In the genomic region with DNA sequence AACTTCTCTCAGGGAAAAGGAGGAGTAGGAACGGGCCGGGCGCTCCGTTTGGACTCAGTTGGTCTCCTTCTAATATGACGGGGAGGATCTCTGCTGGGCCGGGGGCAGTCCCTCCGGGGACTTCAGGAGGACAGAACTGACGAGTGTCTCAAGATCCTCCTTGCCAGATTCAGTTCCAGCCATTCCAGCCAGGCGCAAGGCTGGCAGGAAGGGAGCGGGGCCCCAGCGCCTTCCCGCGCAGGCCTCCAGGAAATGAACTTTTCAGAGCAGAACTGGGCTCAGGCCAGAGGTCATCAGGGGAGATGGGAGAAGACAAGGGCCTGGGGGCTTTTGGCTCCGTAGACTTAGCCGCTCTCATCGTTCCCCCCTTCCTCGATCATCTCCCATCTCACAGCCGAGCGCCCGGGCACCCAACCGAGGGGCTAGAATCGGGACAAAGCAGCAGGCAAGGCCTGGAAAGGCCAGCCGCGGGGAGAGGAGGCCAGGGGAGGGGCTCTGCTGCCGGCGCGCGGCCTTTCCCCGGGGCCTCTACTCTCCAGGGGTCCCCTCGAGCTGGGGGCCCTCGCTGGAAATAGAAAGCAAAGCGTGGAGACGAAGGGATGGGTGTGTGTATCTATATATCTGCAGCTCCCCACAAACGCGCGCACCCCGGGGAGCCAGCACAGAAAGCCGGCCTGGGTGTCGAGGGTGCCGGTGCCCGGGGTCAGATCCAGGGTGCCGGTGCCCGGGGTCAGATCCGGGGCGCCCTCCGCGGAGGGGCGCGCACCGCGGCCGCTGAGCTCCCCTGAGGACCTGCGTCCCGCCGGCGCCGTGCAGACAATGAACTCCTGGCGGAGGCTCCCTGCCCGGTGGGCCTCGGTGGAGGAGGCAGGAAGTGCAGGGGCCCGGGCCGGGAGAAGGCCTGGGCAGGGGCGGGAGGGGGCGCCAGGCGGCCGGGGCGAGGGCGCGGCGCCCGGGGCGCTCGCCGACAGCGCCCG, we compare ENCODE assay signal across 1 cellular context.
TF ChIP-seq lines count a peak whose summit lies in the region.

No MANE protein-coding gene starts in this region.

TF ChIP-seq in SK-N-SH, 30 proteins besides CTCF, POLR2A, EP300 and RAD21 (continued from another document):
- no peak for TF ChIP-seq USF2 (IDR thresholded peaks at IDR 0.05; ENCODE audit: borderline replicate concordance, low read depth, low read length)
- no peak for TF ChIP-seq ZBTB33 (IDR thresholded peaks at IDR 0.05; ENCODE audit: borderline replicate concordance, low read depth)
- TF ChIP-seq EZH2phosphoT487 (IDR thresholded peaks at IDR 0.05; ENCODE audit: borderline replicate concordance, low read depth) = no peak
